In the genomic region with DNA sequence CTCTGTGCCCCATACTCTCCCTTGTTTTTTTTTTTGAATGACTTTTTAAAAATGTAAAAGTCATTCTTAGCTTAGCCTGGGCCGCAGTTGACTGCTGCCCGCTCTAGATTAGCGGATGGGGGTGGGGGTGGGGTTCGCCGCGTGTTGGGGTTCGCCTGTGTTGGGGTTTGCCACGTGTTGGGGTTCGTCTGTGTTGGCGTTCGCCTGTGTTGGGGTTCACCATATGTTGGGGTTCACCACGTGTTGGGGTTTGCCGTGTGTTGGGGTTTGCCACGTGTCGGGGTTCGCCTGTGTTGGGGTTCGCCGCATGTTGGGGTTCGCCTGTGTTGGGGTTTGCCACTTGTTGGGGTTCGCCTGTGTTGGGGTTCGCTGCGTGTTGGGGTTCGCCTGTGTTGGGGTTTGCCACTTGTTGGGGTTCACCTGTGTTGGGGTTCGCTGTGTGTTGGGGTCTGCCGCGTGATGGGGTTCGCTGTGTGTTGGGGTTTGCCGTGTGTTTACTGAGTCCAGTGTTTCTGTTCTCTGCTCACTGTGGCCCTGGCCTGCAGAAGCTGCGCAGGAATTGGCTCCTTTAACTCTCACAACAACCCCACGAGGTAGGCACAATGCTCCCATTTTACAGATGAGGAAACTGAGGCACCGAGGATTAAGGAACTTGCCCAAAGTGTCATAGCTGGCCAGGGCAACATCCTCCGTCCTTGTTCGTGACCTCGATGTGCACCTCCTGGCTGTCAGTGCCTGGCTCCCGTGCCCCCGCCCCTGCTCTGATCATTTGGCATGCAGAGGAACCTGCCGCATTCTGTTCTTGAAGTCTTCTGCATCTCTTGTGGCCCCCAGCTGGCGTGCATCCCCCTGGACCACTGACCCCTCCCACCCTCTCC, we compare ENCODE assay signal across 2 cellular contexts.
TF ChIP-seq lines count a peak whose summit lies in the region.

No MANE protein-coding gene starts in this region.

TF ChIP-seq in HEK293, 187 proteins besides CTCF, POLR2A, EP300 and RAD21:
- TF ChIP-seq, protein P1, sequence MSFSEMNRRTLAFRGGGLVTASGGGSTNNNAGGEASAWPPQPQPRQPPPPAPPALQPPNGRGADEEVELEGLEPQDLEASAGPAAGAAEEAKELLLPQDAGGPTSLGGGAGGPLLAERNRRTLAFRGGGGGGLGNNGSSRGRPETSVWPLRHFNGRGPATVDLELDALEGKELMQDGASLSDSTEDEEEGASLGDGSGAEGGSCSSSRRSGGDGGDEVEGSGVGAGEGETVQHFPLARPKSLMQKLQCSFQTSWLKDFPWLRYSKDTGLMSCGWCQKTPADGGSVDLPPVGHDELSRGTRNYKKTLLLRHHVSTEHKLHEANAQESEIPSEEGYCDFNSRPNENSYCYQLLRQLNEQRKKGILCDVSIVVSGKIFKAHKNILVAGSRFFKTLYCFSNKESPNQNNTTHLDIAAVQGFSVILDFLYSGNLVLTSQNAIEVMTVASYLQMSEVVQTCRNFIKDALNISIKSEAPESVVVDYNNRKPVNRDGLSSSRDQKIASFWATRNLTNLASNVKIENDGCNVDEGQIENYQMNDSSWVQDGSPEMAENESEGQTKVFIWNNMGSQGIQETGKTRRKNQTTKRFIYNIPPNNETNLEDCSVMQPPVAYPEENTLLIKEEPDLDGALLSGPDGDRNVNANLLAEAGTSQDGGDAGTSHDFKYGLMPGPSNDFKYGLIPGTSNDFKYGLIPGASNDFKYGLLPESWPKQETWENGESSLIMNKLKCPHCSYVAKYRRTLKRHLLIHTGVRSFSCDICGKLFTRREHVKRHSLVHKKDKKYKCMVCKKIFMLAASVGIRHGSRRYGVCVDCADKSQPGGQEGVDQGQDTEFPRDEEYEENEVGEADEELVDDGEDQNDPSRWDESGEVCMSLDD (tag by site-specific recombination; IDR thresholded peaks at IDR 0.05), result peak; percentile 100
- no peak for TF ChIP-seq KLF16 (tag by site-specific recombination; IDR thresholded peaks at IDR 0.05)
- TF ChIP-seq, protein P2, sequence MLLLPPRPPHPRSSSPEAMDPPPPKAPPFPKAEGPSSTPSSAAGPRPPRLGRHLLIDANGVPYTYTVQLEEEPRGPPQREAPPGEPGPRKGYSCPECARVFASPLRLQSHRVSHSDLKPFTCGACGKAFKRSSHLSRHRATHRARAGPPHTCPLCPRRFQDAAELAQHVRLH (tag by site-specific recombination; IDR thresholded peaks at IDR 0.05), result 0 out of 2 replicates have a peak, but pooled peaks have one; percentile 30

TF ChIP-seq in H1, 55 proteins besides CTCF, POLR2A, EP300 and RAD21:
- no peak for TF ChIP-seq CBX5 (IDR thresholded peaks at IDR 0.05; ENCODE audit: low read depth, low read length)
- TF ChIP-seq KDM1A (IDR thresholded peaks at IDR 0.05; ENCODE audit: borderline replicate concordance, low read length), result peak; percentile 12; the same call in 1 of the 2 replicates
- TF ChIP-seq KDM5A (IDR thresholded peaks at IDR 0.05; ENCODE audit: low read length), result no peak
